20 cellular contexts compared by ENCODE assay signal in the genomic region with DNA sequence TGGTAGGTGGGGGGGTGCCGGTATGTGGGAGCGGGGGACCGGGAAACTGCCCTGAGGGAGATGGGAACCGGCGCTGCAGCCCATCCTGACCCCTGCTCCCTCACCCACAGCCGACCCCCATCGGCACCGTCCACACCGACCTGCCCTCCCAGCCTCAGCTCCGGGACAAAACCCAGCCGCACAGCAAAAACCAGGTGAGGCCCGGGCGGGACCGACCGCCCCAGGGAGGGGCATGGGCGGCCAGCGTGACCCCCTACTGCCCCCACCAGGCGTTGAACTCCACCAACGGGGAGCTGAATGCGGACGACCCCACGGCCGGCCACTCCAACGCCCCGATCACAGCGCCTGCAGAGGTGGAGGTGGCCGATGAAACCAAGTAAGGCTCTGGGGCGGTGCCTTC. TPM values are rescaled to one million over a fixed set of nuclear protein-coding genes. Genes with fewer than 3 reads are reported as not detected.
DNase-seq lines count a peak whose midpoint lies in the region; FAIRE-seq and TF ChIP-seq lines count a peak whose summit lies in the region.
"Had no signal": no experiment of that assay in that cellular context is flagged by ENCODE, and none has a peak within 500 bp of the region (broad histone marks: within the 10 kb centered on the region; RNA-seq: fewer than 3 reads in every experiment).

No MANE protein-coding gene starts in this region.

- H3K4me1 ChIP-seq in HEK293 (ENCODE audit: control insufficient read depth, insufficient read depth, low read length) (no peaks in the 10 kb centered on the region), kidney (ENCODE audit: control insufficient read depth in 1 of 2, insufficient read depth in 1 of 2, low read depth in 1 of 2, low read length in 2 of 2) (no peaks in the 10 kb centered on the region), thyroid gland (no peaks in the 10 kb centered on the region)
- H3K4me1 ChIP-seq: BE2C, HAP-1 had no signal

- POLR2A ChIA-PET in HEK293 (lab: Yijun Ruan, JAX), result interaction anchor here (0.5 kb wide), 1 partner anchor 9 kb away, joined by 5 read pairs; no protein-coding TSS in a partner anchor

- H3K27me3 ChIP-seq in WERI-Rb-1 (ENCODE audit: insufficient read depth, low read depth, severe bottlenecking) (no peaks in the 10 kb centered on the region), brain microvascular endothelial cell (replicated peaks) (no peaks in the 10 kb centered on the region), thyroid gland (no peaks in the 10 kb centered on the region)
- H3K27me3 ChIP-seq: BE2C had no signal

- DNase-seq in WERI-Rb-1 (no peak), kidney (peak; percentile 73), brain microvascular endothelial cell (no peak), endothelial cell (ENCODE audit: low spot score) (no peak), thyroid gland (no peak)
- DNase-seq: ACHN; BE2C; C1 segment of cervical spinal cord; CD4-positive, CD25-positive, alpha-beta regulatory T cell; CD8-positive, alpha-beta memory T cell; COR-L47; DMS 273 treated with DMSO at 0.1 percent for 48 hours; DMS53; DND-41; EL had no signal

- H3K4me3 ChIP-seq in HEK293 (ENCODE audit: low read depth, low read length) (no peak overlapping the region), WERI-Rb-1 (ENCODE audit: low read depth, low read length) (no peak overlapping the region), kidney (ENCODE audit: low read length in 2 of 2) (no peak overlapping the region), brain microvascular endothelial cell (ENCODE audit: low read depth, low read length) (no peak overlapping the region), thyroid gland (replicated peaks in 1 of 3) (no peak overlapping the region)
- H3K4me3 ChIP-seq: GM12878, HAP-1 had no signal

- H3K27ac Mint-ChIP-seq in endothelial cell (ENCODE audit: unreplicated experiment), result no peak overlapping the region
- H3K27ac Mint-ChIP-seq: CD4-positive, CD25-positive, alpha-beta regulatory T cell; CD8-positive, alpha-beta memory T cell had no signal

- H3K4me1 Mint-ChIP-seq in endothelial cell (ENCODE audit: unreplicated experiment), result no peaks in the 10 kb centered on the region

- no peaks in the 10 kb centered on the region for H3K9me3 ChIP-seq in HEK293 (ENCODE audit: control insufficient read depth, insufficient read depth, low read depth, low read length)
- no peaks in the 10 kb centered on the region for H3K9me3 ChIP-seq in WERI-Rb-1 (ENCODE audit: severe bottlenecking)
- H3K9me3 ChIP-seq in kidney (ENCODE audit: control insufficient read depth in 1 of 2, low read length in 2 of 2), result no peaks in the 10 kb centered on the region
- no peaks in the 10 kb centered on the region for H3K9me3 ChIP-seq in thyroid gland
- H3K9me3 ChIP-seq: BE2C, HAP-1 had no signal

- H3K27ac ChIP-seq in HEK293 (ENCODE audit: extremely low read depth, low read depth, low read length), result no peak overlapping the region
- H3K27ac ChIP-seq in WERI-Rb-1, result no peak overlapping the region
- no peak overlapping the region for H3K27ac ChIP-seq in kidney (ENCODE audit: low read depth in 2 of 2, low read length in 2 of 2)
- no peak overlapping the region for H3K27ac ChIP-seq in brain microvascular endothelial cell
- no peak overlapping the region for H3K27ac ChIP-seq in thyroid gland
- H3K27ac ChIP-seq: HL-60 had no signal

- intact Hi-C loops in kidney (cut with DNase I) (no loop called here), thyroid gland (cut with DNase I) (no loop called here)

- no peak overlapping the region for H3K4me3 Mint-ChIP-seq in endothelial cell (ENCODE audit: unreplicated experiment)
- H3K4me3 Mint-ChIP-seq: CD4-positive, CD25-positive, alpha-beta regulatory T cell; CD8-positive, alpha-beta memory T cell had no signal

- TF ChIP-seq CTCF in HEK293 (tag by site-specific recombination; IDR thresholded peaks at IDR 0.05), result no peak
- 0 out of 2 replicates have a peak, but pooled peaks have one; percentile 8 for TF ChIP-seq CTCF in WERI-Rb-1 (IDR thresholded peaks at IDR 0.05; ENCODE audit: low read depth, low read length)
- no peak for TF ChIP-seq CTCF in kidney (IDR thresholded peaks at IDR 0.05; ENCODE audit: borderline replicate concordance, extremely low read depth, insufficient read depth)
- no peak for TF ChIP-seq CTCF in brain microvascular endothelial cell (IDR thresholded peaks at IDR 0.05; ENCODE audit: low read depth, low read length, missing control alignments)
- TF ChIP-seq CTCF in endothelial cell (IDR thresholded peaks at IDR 0.05; ENCODE audit: unreplicated experiment), result no peak
- TF ChIP-seq CTCF in thyroid gland (IDR thresholded peaks at IDR 0.05), result no peak

- H3K36me3 ChIP-seq in HEK293 (ENCODE audit: control insufficient read depth in 2 of 2, insufficient read depth in 1 of 2, low read length in 2 of 2) (peaks cover 10 to 60% of the 10 kb centered on the region in 2 experiments; a peak in 2 of 3 replicates), WERI-Rb-1 (peaks cover 69% of the 10 kb centered on the region), kidney (ENCODE audit: control insufficient read depth in 1 of 2, insufficient read depth in 2 of 2, low read length in 2 of 2) (peaks cover 4 to 5% of the 10 kb centered on the region in 2 donors), brain microvascular endothelial cell (replicated peaks) (peaks cover 45% of the 10 kb centered on the region), thyroid gland (peaks cover 32 to 40% of the 10 kb centered on the region in 2 donors)

- CTCF ChIA-PET in HEK293 (lab: Yijun Ruan, JAX), result no interaction called here

- H3K9ac ChIP-seq in kidney (ENCODE audit: low read length in 2 of 2), result no peak overlapping the region

- WGBS in thyroid gland, 2 donors, result 94 to 95% methylated on average over 3 to 16 of the region's 28 CpGs

- peaks cover 5% of the 10 kb centered on the region for H3K27me3 Mint-ChIP-seq in endothelial cell (ENCODE audit: unreplicated experiment)
- H3K27me3 Mint-ChIP-seq: CD4-positive, CD25-positive, alpha-beta regulatory T cell; CD8-positive, alpha-beta memory T cell had no signal

- no peaks in the 10 kb centered on the region for H3K9me3 Mint-ChIP-seq in endothelial cell (ENCODE audit: unreplicated experiment)
- H3K9me3 Mint-ChIP-seq: CD4-positive, CD25-positive, alpha-beta regulatory T cell; CD8-positive, alpha-beta memory T cell had no signal

- peaks cover 15% of the 10 kb centered on the region for H3K36me3 Mint-ChIP-seq in endothelial cell (ENCODE audit: low read depth, unreplicated experiment)

- in situ Hi-C loops in brain microvascular endothelial cell (cut with HindIII; ENCODE audit: low pct_ligation_motif_present, low sequenced_read_pairs), result no loop called here

- no peak for TF ChIP-seq POLR2A in thyroid gland (IDR thresholded peaks at IDR 0.05)

- no peak for FAIRE-seq in kidney (lab: Jason Lieb, UNC)
- FAIRE-seq: A204.1, GM12878 had no signal

TF ChIP-seq in HEK293, 187 proteins besides CTCF, POLR2A, EP300 and RAD21:
- peak; percentile 72 for TF ChIP-seq KLF8 (tag by site-specific recombination; IDR thresholded peaks at IDR 0.05)
- no peak for TF ChIP-seq ZNF266 (tag by site-specific recombination; IDR thresholded peaks at IDR 0.05; ENCODE audit: low read depth)
- no peak for TF ChIP-seq ZNF473 (tag by site-specific recombination; IDR thresholded peaks at IDR 0.05)

RNA-seq across cellular contexts. Expression of a gene that starts 35.9 kb away (rescaled TPM):
- total RNA-seq in kidney (70.3 TPM), endothelial cell (ENCODE audit: unreplicated experiment) (80.5 TPM), thyroid gland (10 to 100 TPM; 74.8 to 89.9 (median 76.2) TPM)
- polyA plus RNA-seq in kidney (ENCODE audit: insufficient read depth, low read depth, low replicate concordance), result 57.0 TPM

RNA-seq across cellular contexts. Expression of a gene that starts 38.7 kb away (rescaled TPM):
- total RNA-seq in kidney, result 66.2 TPM
- polyA plus RNA-seq in kidney (ENCODE audit: insufficient read depth, low read depth, low replicate concordance), result 33.1 TPM
- total RNA-seq in endothelial cell (ENCODE audit: unreplicated experiment), result 110 TPM
- total RNA-seq in thyroid gland, result 10 to 100 TPM; 47.2 to 67.6 (median 60.8) TPM
